ENCODE assay signal across 8 cellular contexts in genomic region chr14:35532783-35533356, GRCh38. TPM values are rescaled to one million over a fixed set of nuclear protein-coding genes. Genes with fewer than 3 reads are reported as not detected.
DNase-seq lines count a peak whose midpoint lies in the region; ATAC-seq and TF ChIP-seq lines count a peak whose summit lies in the region.

No MANE protein-coding gene starts in this region.

- H3K4me1 Mint-ChIP-seq in osteocyte (ENCODE audit: unreplicated experiment) = peaks cover 10% of the 10 kb centered on the region

- H3K4me3 ChIP-seq in HUES6 (ENCODE audit: low read depth, low read length) = peak overlapping the region; percentile 82
- peak overlapping the region; percentile 73 for H3K4me3 ChIP-seq in coronary artery

- peak; percentile 2 for ATAC-seq in GM18511 (IDR thresholded peaks at IDR 0.05; ENCODE audit: unreplicated experiment)

- peaks cover 70% of the 10 kb centered on the region for H3K27me3 Mint-ChIP-seq in osteocyte (ENCODE audit: unreplicated experiment)

- no peak overlapping the region for H3K27ac Mint-ChIP-seq in osteocyte (ENCODE audit: unreplicated experiment)

- no peak overlapping the region for H3K27ac ChIP-seq in HUES6 (ENCODE audit: low read depth, low read length)
- no peak overlapping the region for H3K27ac ChIP-seq in coronary artery

- TF ChIP-seq CTCF in coronary artery (IDR thresholded peaks at IDR 0.05) (no peak), osteocyte (IDR thresholded peaks at IDR 0.05) (no peak)

- H3K9me3 ChIP-seq in HUES6 (ENCODE audit: control insufficient read depth, insufficient read depth, low read depth, low read length) = no peaks in the 10 kb centered on the region

- no peaks in the 10 kb centered on the region for H3K36me3 ChIP-seq in HUES6 (ENCODE audit: control insufficient read depth, insufficient read depth, low read length)

- peak overlapping the region; percentile 69 for H3K4me3 Mint-ChIP-seq in osteocyte (ENCODE audit: unreplicated experiment)

- peaks cover 96% of the 10 kb centered on the region for H3K27me3 ChIP-seq in HUES6 (ENCODE audit: control insufficient read depth, insufficient read depth, low read length)

- H3K9ac ChIP-seq in HUES6 (ENCODE audit: low read length) = no peak overlapping the region

- H3K4me1 ChIP-seq in HUES6 (ENCODE audit: control insufficient read depth, insufficient read depth, low read length) = 0 out of 2 replicates have a peak, but pooled peaks cover 2% of the 10 kb centered on the region

- H3K9me3 Mint-ChIP-seq in osteocyte (ENCODE audit: unreplicated experiment) = no peaks in the 10 kb centered on the region

- H3K36me3 Mint-ChIP-seq in osteocyte (ENCODE audit: unreplicated experiment) = no peaks in the 10 kb centered on the region

- no peak for DNase-seq in coronary artery (ENCODE audit: low spot score)
- no peak for DNase-seq in osteocyte (ENCODE audit: extremely low spot score, unreplicated experiment)
- DNase-seq in AG08395 (ENCODE audit: low spot score) = no peak
- DNase-seq in NK-92 (lab: John Stamatoyannopoulos, UW; ENCODE audit: unreplicated experiment) = no peak
- no peak for DNase-seq in OCI-M2 (lab: John Stamatoyannopoulos, UW; ENCODE audit: unreplicated experiment)
- DNase-seq in NCI-H446 (lab: John Stamatoyannopoulos, UW) = no peak

RNA-seq across cellular contexts. Expression of gene INSM2, which starts 1.1 kb away (rescaled TPM):
- total RNA-seq in osteocyte = not detected in 2 replicates
